Comparison of ENCODE assay signal across 8 cellular contexts in genomic region chr14:70416322-70416716, GRCh38. TPM values are rescaled to one million over a fixed set of nuclear protein-coding genes. Genes with fewer than 3 reads are reported as not detected.
DNase-seq lines count a peak whose midpoint lies in the region; ATAC-seq and TF ChIP-seq lines count a peak whose summit lies in the region.

No MANE protein-coding gene starts in this region.

- no peaks in the 10 kb centered on the region for H3K9me3 ChIP-seq in Peyer's patch

- peak overlapping the region; percentile 64 to 83 (median 66) for H3K27ac ChIP-seq in Peyer's patch
- peak overlapping the region; percentile 75 for H3K27ac ChIP-seq in epithelial cell of prostate

- H3K36me3 ChIP-seq in Peyer's patch = no peaks in the 10 kb centered on the region

- no peak for TF ChIP-seq POLR2A in Peyer's patch (IDR thresholded peaks at IDR 0.05)

- peak overlapping the region; percentile 52 to 69 (median 61) for H3K4me3 ChIP-seq in Peyer's patch

- peak in 1 of 6 experiments; percentile 3 for TF ChIP-seq CTCF in Peyer's patch (IDR thresholded peaks at IDR 0.05)
- no peak for TF ChIP-seq CTCF in nephron (IDR thresholded peaks at IDR 0.05; ENCODE audit: unreplicated experiment in 3 of 3)

- H3K27ac Mint-ChIP-seq in nephron = peak overlapping the region; percentile 77 to 93 (median 86)

- H3K27me3 Mint-ChIP-seq in activated T-cell treated with anti-CD3 and anti-CD28 coated beads, Interleukin-2, amount 50 U/mL, for 4 hours (ENCODE audit: low read depth) = peaks cover 2% of the 10 kb centered on the region
- H3K27me3 Mint-ChIP-seq in nephron (ENCODE audit: low read depth) = no peaks in the 10 kb centered on the region

- H3K4me3 Mint-ChIP-seq in activated T-cell treated with anti-CD3 and anti-CD28 coated beads, Interleukin-2, amount 50 U/mL, for 4 hours = peak overlapping the region; percentile 89
- peak overlapping the region; percentile 95 to 99 (median 99) for H3K4me3 Mint-ChIP-seq in nephron

- ATAC-seq in activated T-cell treated with anti-CD3 and anti-CD28 coated beads, Interleukin-2, amount 50 U/mL, for 4 hours = peak; percentile 10 to 23
- no peak for ATAC-seq in HG03457 (IDR thresholded peaks at IDR 0.05; ENCODE audit: unreplicated experiment)

- H3K4me1 Mint-ChIP-seq in activated T-cell treated with anti-CD3 and anti-CD28 coated beads, Interleukin-2, amount 50 U/mL, for 4 hours (ENCODE audit: low read depth) = peaks cover 36% of the 10 kb centered on the region
- H3K4me1 Mint-ChIP-seq in nephron = peaks cover 28% of the 10 kb centered on the region

- peaks cover 10% of the 10 kb centered on the region for H3K36me3 Mint-ChIP-seq in activated T-cell treated with anti-CD3 and anti-CD28 coated beads, Interleukin-2, amount 50 U/mL, for 4 hours (ENCODE audit: insufficient read depth)
- peaks cover 8% of the 10 kb centered on the region for H3K36me3 Mint-ChIP-seq in nephron (ENCODE audit: low read depth)

- no peaks in the 10 kb centered on the region for H3K27me3 ChIP-seq in Peyer's patch

- peaks cover 0 to 6% (median 2%) of the 10 kb centered on the region in 4 donors for H3K4me1 ChIP-seq in Peyer's patch

- no peak for DNase-seq in activated T-cell treated with anti-CD3 and anti-CD28 coated beads, Interleukin-2, amount 50 U/mL, for 4 hours
- no peak for DNase-seq in activated T-cell treated with anti-CD3 and anti-CD28 coated beads, Interleukin-2, amount 50 U/mL, for 1 hour
- DNase-seq in Peyer's patch = no peak
- no peak for DNase-seq in epithelial cell of prostate (ENCODE audit: low read depth, low spot score)
- DNase-seq in NCI-H2171 (lab: John Stamatoyannopoulos, UW) = no peak
- no peak for DNase-seq in retina

- no peaks in the 10 kb centered on the region for H3K9me3 Mint-ChIP-seq in activated T-cell treated with anti-CD3 and anti-CD28 coated beads, Interleukin-2, amount 50 U/mL, for 4 hours
- no peaks in the 10 kb centered on the region for H3K9me3 Mint-ChIP-seq in nephron

RNA-seq across cellular contexts. Expression of gene SYNJ2BP, which starts 0.6 kb away (rescaled TPM):
- 1 to 10 TPM; 3.8 to 5.1 (median 3.9) TPM for total RNA-seq in activated T-cell treated with anti-CD3 and anti-CD28 coated beads, Interleukin-2, amount 50 U/mL, for 4 hours
- total RNA-seq in Peyer's patch = 10 to 100 TPM; 34.4 to 40.2 (median 38.9) TPM

RNA-seq across cellular contexts. Expression of gene ADAM21, which starts 35.7 kb away (rescaled TPM):
- total RNA-seq in activated T-cell treated with anti-CD3 and anti-CD28 coated beads, Interleukin-2, amount 50 U/mL, for 4 hours = under 1 TPM in 1 of 3 donors, not detected in 2; 0.11 TPM
- not detected for total RNA-seq in Peyer's patch

RNA-seq across cellular contexts. Expression of gene COX16, which starts 56.8 kb away (rescaled TPM):
- 10 to 100 TPM; 63.6 to 74.5 (median 69.7) TPM for total RNA-seq in activated T-cell treated with anti-CD3 and anti-CD28 coated beads, Interleukin-2, amount 50 U/mL, for 4 hours
- total RNA-seq in Peyer's patch = 10 to 100 TPM; 15.4 to 48.7 (median 25.9) TPM

Comparison
In these comparisons a context has a peak if more than half of its experiments do, and no peak if none do; other contexts are left out.
1. RNA of gene SYNJ2BP, which starts 0.6 kb away (total RNA-seq): 34.4 to 40.2 TPM in Peyer's patch; 3.8 to 5.1 TPM in activated T-cell treated with anti-CD3 and anti-CD28 coated beads, Interleukin-2, amount 50 U/mL, for 4 hours; every median in the first group is over 4 times any median in the second.